15 cellular contexts compared by ENCODE assay signal in the genomic region with DNA sequence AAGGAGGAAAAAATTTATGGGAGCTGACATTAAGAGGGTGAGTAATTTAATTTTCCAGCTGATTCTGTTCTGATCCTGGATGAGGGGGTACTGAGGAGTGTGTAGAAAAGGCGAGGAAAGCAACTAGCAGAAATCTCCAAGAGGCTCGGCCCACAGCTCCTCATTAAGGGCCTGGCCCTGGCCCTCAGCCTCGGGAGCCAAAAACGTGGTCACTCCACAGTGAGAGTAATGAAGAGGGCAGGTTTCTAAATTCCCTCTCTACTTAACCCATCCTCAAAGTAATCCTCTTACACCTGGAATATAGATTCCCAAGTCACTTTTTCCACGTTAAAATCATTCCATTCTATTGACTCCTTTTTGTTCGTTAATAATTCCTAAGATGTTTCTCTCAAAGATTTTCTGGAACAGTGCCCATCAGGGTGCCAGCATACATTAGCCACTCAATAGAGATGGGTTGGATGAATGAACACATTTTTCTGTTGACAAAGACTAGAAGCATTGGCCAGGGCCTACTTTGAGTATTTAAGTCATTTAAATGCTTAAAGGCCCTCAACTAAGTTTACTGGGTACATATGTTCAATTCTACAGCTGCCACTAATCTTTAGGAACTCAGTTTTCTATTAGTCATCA. TPM values are rescaled to one million over a fixed set of nuclear protein-coding genes. Genes with fewer than 3 reads are reported as not detected.
DNase-seq lines count a peak whose midpoint lies in the region; ATAC-seq and TF ChIP-seq lines count a peak whose summit lies in the region.
"Had no signal": no experiment of that assay in that cellular context is flagged by ENCODE, and none has a peak within 500 bp of the region (broad histone marks: within the 10 kb centered on the region; RNA-seq: fewer than 3 reads in every experiment).

No MANE protein-coding gene starts in this region.

- H3K27me3 ChIP-seq in H7 (ENCODE audit: control insufficient read depth, insufficient read depth, low read length), result peaks cover 5% of the 10 kb centered on the region
- H3K27me3 ChIP-seq in RWPE2 (ENCODE audit: insufficient read depth, poor library complexity, severe bottlenecking), result no peaks in the 10 kb centered on the region
- peaks cover 4% of the 10 kb centered on the region for H3K27me3 ChIP-seq in iPS-15b (ENCODE audit: control insufficient read depth, insufficient read depth, low read length)
- H3K27me3 ChIP-seq: right atrium auricular region had no signal

- no peak overlapping the region for H3K4me3 Mint-ChIP-seq in activated T-cell treated with anti-CD3 and anti-CD28 coated beads, Interleukin-2, amount 50 U/mL, for 72 hours
- H3K4me3 Mint-ChIP-seq in activated T-cell treated with anti-CD3 and anti-CD28 coated beads, Interleukin-2, amount 50 U/mL, for 24 hours, result no peak overlapping the region
- H3K4me3 Mint-ChIP-seq: activated CD4-positive, alpha-beta T cell treated with anti-CD3 and anti-CD28 coated beads for 36 hours; activated T-helper 17 cell treated with anti-CD3 and anti-CD28 coated beads, Interleukin-2, amount 50 U/mL, for 72 hours had no signal

- H3K27ac Mint-ChIP-seq in activated T-cell treated with anti-CD3 and anti-CD28 coated beads, Interleukin-2, amount 50 U/mL, for 72 hours, result no peak overlapping the region
- no peak overlapping the region for H3K27ac Mint-ChIP-seq in activated T-cell treated with anti-CD3 and anti-CD28 coated beads, Interleukin-2, amount 50 U/mL, for 24 hours
- H3K27ac Mint-ChIP-seq: activated CD4-positive, alpha-beta T cell treated with anti-CD3 and anti-CD28 coated beads for 36 hours; activated T-helper 17 cell treated with anti-CD3 and anti-CD28 coated beads, Interleukin-2, amount 50 U/mL, for 72 hours had no signal

- no peaks in the 10 kb centered on the region for H3K36me3 ChIP-seq in H7 (replicated peaks; ENCODE audit: control insufficient read depth, insufficient read depth, low read length)
- H3K36me3 ChIP-seq in RWPE2 (ENCODE audit: low read depth), result no peaks in the 10 kb centered on the region
- no peaks in the 10 kb centered on the region for H3K36me3 ChIP-seq in iPS-15b (ENCODE audit: control insufficient read depth, insufficient read depth, low read length)
- H3K36me3 ChIP-seq: right atrium auricular region, stomach had no signal

- H3K36me3 Mint-ChIP-seq in activated T-cell treated with anti-CD3 and anti-CD28 coated beads, Interleukin-2, amount 50 U/mL, for 72 hours (ENCODE audit: insufficient read depth in 2 of 2), result no peaks in the 10 kb centered on the region
- no peaks in the 10 kb centered on the region for H3K36me3 Mint-ChIP-seq in activated T-cell treated with anti-CD3 and anti-CD28 coated beads, Interleukin-2, amount 50 U/mL, for 24 hours (ENCODE audit: low read depth)

- peak overlapping the region; percentile 66 for H3K9ac ChIP-seq in iPS-15b (ENCODE audit: low read depth, low read length)

- H3K4me3 ChIP-seq in H7 (ENCODE audit: insufficient read depth, low read depth, low read length) (peak overlapping the region; percentile 79; the same call in 1 of the 2 replicates), RWPE2 (ENCODE audit: severe bottlenecking) (no peak overlapping the region), iPS-15b (ENCODE audit: low read depth, low read length) (peak overlapping the region; percentile 70)

- peaks cover 22% of the 10 kb centered on the region for H3K4me1 ChIP-seq in RWPE2 (ENCODE audit: insufficient read depth, poor library complexity, severe bottlenecking)
- H3K4me1 ChIP-seq in iPS-15b (ENCODE audit: control insufficient read depth, insufficient read depth, low read length), result peaks cover 6% of the 10 kb centered on the region

- H3K9me3 Mint-ChIP-seq in activated T-cell treated with anti-CD3 and anti-CD28 coated beads, Interleukin-2, amount 50 U/mL, for 72 hours, result no peaks in the 10 kb centered on the region
- no peaks in the 10 kb centered on the region for H3K9me3 Mint-ChIP-seq in activated T-cell treated with anti-CD3 and anti-CD28 coated beads, Interleukin-2, amount 50 U/mL, for 24 hours
- H3K9me3 Mint-ChIP-seq: activated T-helper 17 cell treated with anti-CD3 and anti-CD28 coated beads, Interleukin-2, amount 50 U/mL, for 72 hours had no signal

- peak overlapping the region; percentile 47 for H3K27ac ChIP-seq in RWPE2 (ENCODE audit: poor library complexity, severe bottlenecking)
- H3K27ac ChIP-seq: right atrium auricular region, stomach had no signal

- no peak for TF ChIP-seq CTCF in RWPE2 (IDR thresholded peaks at IDR 0.05; ENCODE audit: poor library complexity, severe bottlenecking)

- ATAC-seq in RWPE2 (ENCODE audit: low read depth), result peak; percentile 11; the same call in 1 of the 3 replicates
- no peak for ATAC-seq in activated T-cell treated with anti-CD3 and anti-CD28 coated beads, Interleukin-2, amount 50 U/mL, for 72 hours (replicated peaks in 1 of 2)
- ATAC-seq in HG02759 (IDR thresholded peaks at IDR 0.05; ENCODE audit: unreplicated experiment), result no peak
- ATAC-seq: activated CD4-positive, alpha-beta T cell treated with anti-CD3 and anti-CD28 coated beads for 36 hours; activated T-helper 17 cell treated with anti-CD3 and anti-CD28 coated beads, Interleukin-2, amount 50 U/mL, for 72 hours had no signal

- no peaks in the 10 kb centered on the region for H3K9me3 ChIP-seq in RWPE2 (ENCODE audit: severe bottlenecking)
- H3K9me3 ChIP-seq in iPS-15b (ENCODE audit: control insufficient read depth, insufficient read depth, low read length), result no peaks in the 10 kb centered on the region
- H3K9me3 ChIP-seq: right atrium auricular region, stomach had no signal

- no peak for DNase-seq in H7
- no peak for DNase-seq in RWPE2 (ENCODE audit: low spot score)
- DNase-seq in pons (ENCODE audit: low spot score), result peak; percentile 40
- no peak for DNase-seq in activated T-cell treated with anti-CD3 and anti-CD28 coated beads, Interleukin-2, amount 50 U/mL, for 72 hours
- DNase-seq in activated T-cell treated with anti-CD3 and anti-CD28 coated beads, Interleukin-2, amount 50 U/mL, for 24 hours, result no peak
- DNase-seq in stimulated activated CD4-positive, alpha-beta T cell treated with anti-CD3 and anti-CD28 coated beads, Interleukin-2, amount 100 ng/mL, for 48 hours, result no peak
- DNase-seq: activated CD4-positive, alpha-beta T cell treated with anti-CD3 and anti-CD28 coated beads for 36 hours; IMR-90; stomach; SW 1271 had no signal

- peaks cover 6% of the 10 kb centered on the region for H3K4me1 Mint-ChIP-seq in activated T-cell treated with anti-CD3 and anti-CD28 coated beads, Interleukin-2, amount 50 U/mL, for 72 hours (ENCODE audit: low read depth)
- H3K4me1 Mint-ChIP-seq in activated T-cell treated with anti-CD3 and anti-CD28 coated beads, Interleukin-2, amount 50 U/mL, for 24 hours (ENCODE audit: low read depth), result peaks cover 15% of the 10 kb centered on the region

- H3K27me3 Mint-ChIP-seq in activated T-cell treated with anti-CD3 and anti-CD28 coated beads, Interleukin-2, amount 50 U/mL, for 72 hours (ENCODE audit: low read depth), result peaks cover 11% of the 10 kb centered on the region
- H3K27me3 Mint-ChIP-seq in activated T-cell treated with anti-CD3 and anti-CD28 coated beads, Interleukin-2, amount 50 U/mL, for 24 hours, result peaks cover 36% of the 10 kb centered on the region

RNA-seq across cellular contexts. Expression of a gene that starts 1.1 kb away (rescaled TPM):
- total RNA-seq in H7 (2014; rRNA removed; shearing (Covaris generic)), result 12.2 and 13.4 TPM in 2 replicates
- total RNA-seq in activated T-cell treated with anti-CD3 and anti-CD28 coated beads, Interleukin-2, amount 50 U/mL, for 72 hours, result not detected
- total RNA-seq: activated CD4-positive, alpha-beta T cell treated with anti-CD3 and anti-CD28 coated beads for 36 hours; activated T-helper 17 cell treated with anti-CD3 and anti-CD28 coated beads, Interleukin-2, amount 50 U/mL, for 72 hours; endothelial cell of umbilical vein had no signal

Comparison
In these comparisons a context has a peak if more than half of its experiments do, and no peak if none do; other contexts are left out.
1. RNA of a gene that starts 1.1 kb away (total RNA-seq): 12.2 to 13.4 TPM in H7; not detected in activated T-cell treated with anti-CD3 and anti-CD28 coated beads, Interleukin-2, amount 50 U/mL, for 72 hours; every median in the first group is over 10 times any median in the second.